Comparison of ENCODE assay signal across 13 cellular contexts in genomic region chr12:79848321-79848720, GRCh38.
DNase-seq lines count a peak whose midpoint lies in the region; ATAC-seq and TF ChIP-seq lines count a peak whose summit lies in the region.
"Had no signal": no experiment of that assay in that cellular context is flagged by ENCODE, and none has a peak within 500 bp of the region (broad histone marks: within the 10 kb centered on the region; RNA-seq: fewer than 3 reads in every experiment).

No MANE protein-coding gene starts in this region.

- in situ Hi-C loops in mammary epithelial cell (cut with MboI; ENCODE audit: low sequenced_read_pairs in 2 of 2), result no loop called here

- H3K79me2 ChIP-seq in mammary epithelial cell (ENCODE audit: insufficient read depth, low read length), result peaks cover 73% of the 10 kb centered on the region

- no peaks in the 10 kb centered on the region for H3K27me3 Mint-ChIP-seq in MCF 10A (ENCODE audit: insufficient read depth, unreplicated experiment)

- no peak overlapping the region for H3K27ac Mint-ChIP-seq in MCF 10A (ENCODE audit: low read depth, unreplicated experiment)
- peak overlapping the region; percentile 46 for H3K27ac Mint-ChIP-seq in stimulated activated effector memory CD8-positive, alpha-beta T cell treated with anti-CD3 and anti-CD28 coated beads, Interleukin-12 subunit alpha, Interleukin-12 subunit beta, amount 100 ng/mL, for 72 hours

- H3K4me3 ChIP-seq in mammary epithelial cell (replicated peaks in 1 of 3; ENCODE audit: insufficient read depth in 1 of 3, low read depth in 2 of 3, low read length in 3 of 3), result no peak overlapping the region
- no peak overlapping the region for H3K4me3 ChIP-seq in RWPE2 (ENCODE audit: severe bottlenecking)
- H3K4me3 ChIP-seq: lung had no signal

- H3K4me2 ChIP-seq in mammary epithelial cell (ENCODE audit: insufficient read depth, low read depth, low read length), result no peak overlapping the region
- H3K4me2 ChIP-seq: KMS-11 had no signal

- H3K9me3 ChIP-seq in mammary epithelial cell (replicated peaks; ENCODE audit: insufficient read depth, low read length) (no peaks in the 10 kb centered on the region), RWPE2 (ENCODE audit: severe bottlenecking) (no peaks in the 10 kb centered on the region)

- no TSS peak for BruUV-seq in MCF 10A (replicated peaks; lab: Mats Ljungman, UMichigan)
- no TSS peak for BruUV-seq in mammary epithelial cell (replicated peaks; lab: Mats Ljungman, UMichigan)

- H3K27ac ChIP-seq in mammary epithelial cell (ENCODE audit: insufficient read depth, low read depth, low read length) (no peak overlapping the region), RWPE2 (ENCODE audit: poor library complexity, severe bottlenecking) (peak overlapping the region; percentile 15)
- H3K27ac ChIP-seq: KMS-11 had no signal

- TF ChIP-seq CTCF in MCF 10A (IDR thresholded peaks at IDR 0.05; ENCODE audit: unreplicated experiment), result no peak
- TF ChIP-seq CTCF in mammary epithelial cell (conservative IDR thresholded peaks at IDR 0.05 in 1 of 2, IDR thresholded peaks at IDR 0.05 in 1 of 2; ENCODE audit: extremely low read depth in 1 of 2, insufficient read depth in 1 of 2, low read depth in 1 of 2, low read length in 2 of 2), result no peak
- no peak for TF ChIP-seq CTCF in RWPE2 (IDR thresholded peaks at IDR 0.05; ENCODE audit: poor library complexity, severe bottlenecking)

- H3K4me1 Mint-ChIP-seq in MCF 10A (ENCODE audit: insufficient read depth, unreplicated experiment), result peaks cover 27% of the 10 kb centered on the region
- H3K4me1 Mint-ChIP-seq in stimulated activated effector memory CD8-positive, alpha-beta T cell treated with anti-CD3 and anti-CD28 coated beads, Interleukin-12 subunit alpha, Interleukin-12 subunit beta, amount 100 ng/mL, for 72 hours, result peaks cover 37% of the 10 kb centered on the region

- peaks cover 14% of the 10 kb centered on the region for H3K36me3 Mint-ChIP-seq in MCF 10A (ENCODE audit: insufficient read depth, unreplicated experiment)
- peaks cover 28% of the 10 kb centered on the region for H3K36me3 Mint-ChIP-seq in stimulated activated effector memory CD8-positive, alpha-beta T cell treated with anti-CD3 and anti-CD28 coated beads, Interleukin-12 subunit alpha, Interleukin-12 subunit beta, amount 100 ng/mL, for 72 hours

- DNase-seq in MCF 10A (ENCODE audit: unreplicated experiment), result peak; percentile 16
- no peak for DNase-seq in mammary epithelial cell
- DNase-seq in RWPE2 (ENCODE audit: low spot score), result no peak
- DNase-seq in fibroblast of peridontal ligament (ENCODE audit: extremely low read depth), result peak; percentile 18
- no peak for DNase-seq in stimulated activated effector memory CD8-positive, alpha-beta T cell treated with anti-CD3 and anti-CD28 coated beads, Interleukin-12 subunit alpha, Interleukin-12 subunit beta, amount 100 ng/mL, for 72 hours (ENCODE audit: low spot score in 2 of 2)
- no peak for DNase-seq in NCI-H2196 treated with DMSO at 0.1 percent for 48 hours (lab: John Stamatoyannopoulos, UW; ENCODE audit: unreplicated experiment)
- DNase-seq: GF-D8, glutamatergic neuron, posterior cingulate gyrus had no signal

- intact Hi-C loops in MCF 10A (cut with micrococcal nuclease) (no loop called here), mammary epithelial cell (cut with micrococcal nuclease) (no loop called here)

- H3K4me1 ChIP-seq in mammary epithelial cell (ENCODE audit: insufficient read depth, low read length), result peaks cover 14% of the 10 kb centered on the region
- peaks cover 20% of the 10 kb centered on the region for H3K4me1 ChIP-seq in RWPE2 (ENCODE audit: insufficient read depth, poor library complexity, severe bottlenecking)

- H3K27me3 ChIP-seq in mammary epithelial cell (ENCODE audit: insufficient read depth, low read length), result no peaks in the 10 kb centered on the region
- no peaks in the 10 kb centered on the region for H3K27me3 ChIP-seq in RWPE2 (ENCODE audit: insufficient read depth, poor library complexity, severe bottlenecking)

- WGBS in mammary epithelial cell (ENCODE audit: low coverage, missing lambda C conversion rate), result 56% methylated on average over 4 of the region's 4 CpGs

- no peak overlapping the region for H3K9ac ChIP-seq in mammary epithelial cell (ENCODE audit: insufficient read depth, low read length)
- H3K9ac ChIP-seq: KMS-11 had no signal

- no peaks in the 10 kb centered on the region for H4K20me1 ChIP-seq in mammary epithelial cell (ENCODE audit: insufficient read depth, low read length)

- H3K36me3 ChIP-seq in mammary epithelial cell (ENCODE audit: insufficient read depth, low read length) (peaks cover 5% of the 10 kb centered on the region), RWPE2 (ENCODE audit: low read depth) (peaks cover 14% of the 10 kb centered on the region)

- H2AFZ ChIP-seq in mammary epithelial cell (ENCODE audit: low read depth, low read length), result no peak overlapping the region

- dilution Hi-C loops in mammary epithelial cell (cut with HindIII; ENCODE audit: low sequenced_read_pairs), result no loop called here

- CTCF ChIA-PET in MCF 10A (lab: Yijun Ruan, JAX), result no interaction called here
- CTCF ChIA-PET in mammary epithelial cell (lab: Charles Lee; ENCODE audit: low non-redundant PET), result no interaction called here

- no peaks in the 10 kb centered on the region for H3K9me3 Mint-ChIP-seq in MCF 10A (ENCODE audit: unreplicated experiment)
- H3K9me3 Mint-ChIP-seq in stimulated activated effector memory CD8-positive, alpha-beta T cell treated with anti-CD3 and anti-CD28 coated beads, Interleukin-12 subunit alpha, Interleukin-12 subunit beta, amount 100 ng/mL, for 72 hours, result peaks cover 9% of the 10 kb centered on the region

- no peak overlapping the region for H3K4me3 Mint-ChIP-seq in MCF 10A (ENCODE audit: unreplicated experiment)
- H3K4me3 Mint-ChIP-seq in stimulated activated effector memory CD8-positive, alpha-beta T cell treated with anti-CD3 and anti-CD28 coated beads, Interleukin-12 subunit alpha, Interleukin-12 subunit beta, amount 100 ng/mL, for 72 hours, result no peak overlapping the region

- POLR2A ChIA-PET in MCF 10A (lab: Yijun Ruan, JAX), result no interaction called here

- 0 out of 3 replicates have a peak, but pooled peaks have one; percentile 18 for ATAC-seq in RWPE2 (ENCODE audit: low read depth)
- ATAC-seq in stimulated activated effector memory CD8-positive, alpha-beta T cell treated with anti-CD3 and anti-CD28 coated beads, Interleukin-12 subunit alpha, Interleukin-12 subunit beta, amount 100 ng/mL, for 72 hours, result no peak
- ATAC-seq in HG03159 (IDR thresholded peaks at IDR 0.05; ENCODE audit: unreplicated experiment), result no peak
- ATAC-seq in GM21390 (IDR thresholded peaks at IDR 0.05; ENCODE audit: unreplicated experiment), result no peak

Comparison
In these comparisons a context has a peak if more than half of its experiments do, and no peak if none do; other contexts are left out.
1. DNase-seq: peak in MCF 10A (single experiment) and fibroblast of peridontal ligament (single experiment); none in mammary epithelial cell (single experiment), RWPE2 (single experiment), stimulated activated effector memory CD8-positive, alpha-beta T cell treated with anti-CD3 and anti-CD28 coated beads, Interleukin-12 subunit alpha, Interleukin-12 subunit beta, amount 100 ng/mL, for 72 hours (0 of 2) and NCI-H2196 treated with DMSO at 0.1 percent for 48 hours (single experiment).